3 cellular contexts compared by ENCODE assay signal in the genomic region with DNA sequence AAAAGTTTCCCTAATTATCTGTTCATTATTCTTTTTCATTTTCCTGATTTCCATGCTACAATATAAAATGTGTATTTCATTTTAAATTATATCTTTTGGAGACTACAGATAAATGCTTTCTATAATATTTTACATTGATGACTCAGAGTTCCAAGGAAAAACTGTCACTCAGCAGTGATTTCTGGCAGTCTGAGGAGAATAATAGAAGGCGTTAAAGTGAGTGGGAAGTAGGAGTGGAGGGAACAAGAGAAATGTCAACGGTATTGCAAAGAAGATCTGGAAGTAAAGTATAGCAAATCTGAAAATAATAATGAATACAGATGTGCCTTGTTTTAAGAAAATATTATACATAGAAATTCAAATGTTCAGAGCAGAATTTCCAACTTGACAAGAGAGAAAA.
"Had no signal": no experiment of that assay in that cellular context is flagged by ENCODE, and none has a peak within 500 bp of the region (broad histone marks: within the 10 kb centered on the region; RNA-seq: fewer than 3 reads in every experiment).

No MANE protein-coding gene starts in this region.

- H3K4me3 ChIP-seq: GM12878 had no signal

- DNase-seq: GDM1, GF-D8 had no signal
